12 cellular contexts compared by ENCODE assay signal in genomic region chr4:108129226-108129625, GRCh38.
"Had no signal": no experiment of that assay in that cellular context is flagged by ENCODE, and none has a peak within 500 bp of the region (broad histone marks: within the 10 kb centered on the region; RNA-seq: fewer than 3 reads in every experiment).

No MANE protein-coding gene starts in this region.

- H3K9me3 Mint-ChIP-seq: immature natural killer cell had no signal

- H3K27ac Mint-ChIP-seq: immature natural killer cell had no signal

- H3K27ac ChIP-seq: esophagus muscularis mucosa, lower lobe of right lung, tibial nerve, vagina had no signal

- H3K4me1 ChIP-seq: esophagus muscularis mucosa, lower lobe of right lung, tibial nerve, vagina had no signal

- H3K27me3 ChIP-seq: cardiac muscle cell, tibial nerve, vagina had no signal

- H3K36me3 Mint-ChIP-seq: immature natural killer cell had no signal

- ATAC-seq: activated CD4-positive, CD25-positive, alpha-beta regulatory T cell treated with anti-CD3 and anti-CD28 coated beads, Interleukin-2, amount 50 U/mL, for 24 hours; left cardiac atrium; lower lobe of right lung; right cardiac atrium had no signal

- H3K4me1 Mint-ChIP-seq: immature natural killer cell had no signal

- DNase-seq: activated T-cell treated with anti-CD3 and anti-CD28 coated beads, Interleukin-2, amount 50 U/mL, for 48 hours; immature natural killer cell; left cardiac atrium; lower lobe of right lung; midbrain; right cardiac atrium; small intestine had no signal

- H3K4me3 Mint-ChIP-seq: immature natural killer cell had no signal

- H3K4me3 ChIP-seq: cardiac muscle cell, esophagus muscularis mucosa, lower lobe of right lung, tibial nerve, vagina had no signal

- H3K36me3 ChIP-seq: cardiac muscle cell, esophagus muscularis mucosa, lower lobe of right lung, tibial nerve, vagina had no signal

- H3K9me3 ChIP-seq: esophagus muscularis mucosa, lower lobe of right lung, tibial nerve, vagina had no signal
